16 cellular contexts compared by ENCODE assay signal in the genomic region with DNA sequence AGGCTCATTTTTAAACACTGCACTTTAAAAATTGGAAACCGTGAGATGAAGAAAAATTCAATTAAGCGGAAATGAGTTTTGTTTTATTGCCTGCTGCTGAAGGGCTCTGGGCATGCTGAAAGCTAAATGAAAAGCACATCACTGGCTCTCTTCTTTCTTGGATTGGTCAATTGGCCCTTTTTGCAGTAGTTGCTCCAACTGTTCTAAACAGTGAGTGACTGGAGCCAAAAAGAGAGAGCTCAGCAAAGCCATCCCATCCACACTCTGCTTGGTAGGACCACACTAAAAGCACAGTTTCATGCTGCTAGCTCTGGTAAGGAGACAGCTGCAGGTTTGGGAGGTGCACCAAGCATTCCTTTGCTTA. TPM values are rescaled to one million over a fixed set of nuclear protein-coding genes. Genes with fewer than 3 reads are reported as not detected.
A peak's percentile ranks its signal among the peaks of the same experiment; 100 is the strongest.
DNase-seq lines count a peak whose midpoint lies in the region; ATAC-seq and TF ChIP-seq lines count a peak whose summit lies in the region.
"Had no signal": no experiment of that assay in that cellular context is flagged by ENCODE, and none has a peak within 500 bp of the region (broad histone marks: within the 10 kb centered on the region; RNA-seq: fewer than 3 reads in every experiment).

No MANE protein-coding gene starts in this region.

- H3K4me1 ChIP-seq in H9 (ENCODE audit: insufficient read depth, low read length) (peaks cover 10% of the 10 kb centered on the region; the same call in 1 of the 2 replicates), gastrocnemius medialis (peaks cover 14 to 17% of the 10 kb centered on the region in 2 donors), right lobe of liver (peaks cover 0 to 9% (median 0%) of the 10 kb centered on the region in 4 donors)

- no peak overlapping the region for H2BK5ac ChIP-seq in H9 (ENCODE audit: insufficient read length, low read length)

- no peak overlapping the region for H2AFZ ChIP-seq in H9 (ENCODE audit: low read length)

- ATAC-seq in gastrocnemius medialis (no peak), right lobe of liver (no peak)
- ATAC-seq: K562 had no signal

- H3K9ac ChIP-seq in H9 (ENCODE audit: extremely low read depth, insufficient read length, low read length), result no peak overlapping the region
- H3K9ac ChIP-seq: SK-N-SH had no signal

- H3K9me3 Mint-ChIP-seq in H9, result peaks cover 0 to 15% of the 10 kb centered on the region in 2 experiments; a peak in 2 of 5 replicates
- no peaks in the 10 kb centered on the region for H3K9me3 Mint-ChIP-seq in dendritic cell treated with granulocyte-macrophage colony-stimulating factor and Interleukin-4, amounts not matched to agents 40 ng/mL and 50 ng/mL, for 4 days

- H3K23ac ChIP-seq in H9 (ENCODE audit: insufficient read length, low read depth, low read length), result no peak overlapping the region

- no peaks in the 10 kb centered on the region for H3K23me2 ChIP-seq in H9 (ENCODE audit: insufficient read length, low read depth, low read length, poor library complexity, severe bottlenecking)

- H3T11ph ChIP-seq in H9 (ENCODE audit: low read length), result no peak overlapping the region

- no peak overlapping the region for H4K91ac ChIP-seq in H9 (ENCODE audit: insufficient read length, low read depth, low read length)

- H3K27me3 ChIP-seq in H9 (ENCODE audit: insufficient read depth, low read length) (no peaks in the 10 kb centered on the region), gastrocnemius medialis (no peaks in the 10 kb centered on the region), right lobe of liver (no peaks in the 10 kb centered on the region)

- peak overlapping the region; percentile 76 to 96 (median 80); a peak in 5 of 7 replicates for H3K27ac Mint-ChIP-seq in H9
- peak overlapping the region; percentile 90 for H3K27ac Mint-ChIP-seq in dendritic cell treated with granulocyte-macrophage colony-stimulating factor and Interleukin-4, amounts not matched to agents 40 ng/mL and 50 ng/mL, for 4 days

- H3K14ac ChIP-seq in H9 (ENCODE audit: insufficient read depth, low read length), result no peak overlapping the region

- H2BK120ac ChIP-seq in H9 (ENCODE audit: low read depth, low read length, poor library complexity, severe bottlenecking), result no peak overlapping the region

- H4K20me1 ChIP-seq in H9 (ENCODE audit: control insufficient read depth, insufficient read depth, insufficient read length), result no peaks in the 10 kb centered on the region

- no peak overlapping the region for H3K4me3 ChIP-seq in gastrocnemius medialis
- H3K4me3 ChIP-seq in right lobe of liver, result no peak overlapping the region
- H3K4me3 ChIP-seq: K562 had no signal

- no peak overlapping the region for H2BK20ac ChIP-seq in H9 (ENCODE audit: low read depth, low read length, poor library complexity, severe bottlenecking)

- peak overlapping the region; percentile 5 for H3K18ac ChIP-seq in H9 (ENCODE audit: insufficient read length, low read depth, low read length)

- no peaks in the 10 kb centered on the region for H3K79me1 ChIP-seq in H9 (ENCODE audit: insufficient read depth, low read depth, low read length, poor library complexity, severe bottlenecking)

- no CpG with 5 or more reads among the region's 2 CpGs for WGBS in H9 (ENCODE audit: extremely low coverage, insufficient read length, low lambda C conversion rate)
- WGBS in right lobe of liver (ENCODE audit: insufficient coverage, low coverage, low lambda C conversion rate, missing lambda C conversion rate), result 100% methylated on average over 2 of the region's 2 CpGs

- H3K9me3 ChIP-seq in H9 (ENCODE audit: control insufficient read depth, low read depth, low read length) (no peaks in the 10 kb centered on the region), gastrocnemius medialis (no peaks in the 10 kb centered on the region), right lobe of liver (no peaks in the 10 kb centered on the region)
- H3K9me3 ChIP-seq: SK-N-SH had no signal

- no peak overlapping the region for H2BK12ac ChIP-seq in H9 (ENCODE audit: insufficient read length, low read depth, low read length)

- peak overlapping the region in 1 of 2 experiments; percentile 64; a peak in 1 of 5 replicates for H3K4me3 Mint-ChIP-seq in H9
- H3K4me3 Mint-ChIP-seq in dendritic cell treated with granulocyte-macrophage colony-stimulating factor and Interleukin-4, amounts not matched to agents 40 ng/mL and 50 ng/mL, for 4 days, result peak overlapping the region; percentile 30

- H3K4me1 Mint-ChIP-seq in H9, result peaks cover 17 to 22% of the 10 kb centered on the region in 2 experiments
- peaks cover 51% of the 10 kb centered on the region for H3K4me1 Mint-ChIP-seq in dendritic cell treated with granulocyte-macrophage colony-stimulating factor and Interleukin-4, amounts not matched to agents 40 ng/mL and 50 ng/mL, for 4 days (ENCODE audit: low read depth)

- DNase-seq in H9 (no peak), medulla oblongata (ENCODE audit: extremely low spot score) (peak; percentile 68), AML-193 (lab: John Stamatoyannopoulos, UW) (no peak), gastrocnemius medialis (no peak), right lobe of liver (no peak)
- DNase-seq in stimulated activated CD4-positive, alpha-beta T cell treated with anti-CD3 and anti-CD28 coated beads, Interleukin-12 subunit alpha, Interleukin-12 subunit beta, amount 100 ng/mL, for 4 hours, result no peak
- DNase-seq: GDM1; HCEC 1CT; NCI-H1092 treated with DMSO at 0.1 percent for 48 hours; NCI-H1694 treated with DMSO at 0.1 percent for 48 hours; NK-92 treated with Interleukin-12 subunit alpha and Interleukin-12 subunit beta, amount 100 ng/mL, for 24 hours; Right ventricle myocardium superior; SK-N-SH had no signal

- no peaks in the 10 kb centered on the region for H3K79me2 ChIP-seq in H9 (ENCODE audit: insufficient read depth, low read length)

- no peak overlapping the region for H4K5ac ChIP-seq in H9 (ENCODE audit: insufficient read length, low read depth, low read length)

- no peak for TF ChIP-seq CTCF in H9 (conservative IDR thresholded peaks at IDR 0.05)
- TF ChIP-seq CTCF in gastrocnemius medialis (IDR thresholded peaks at IDR 0.05 in 4 of 5, conservative IDR thresholded peaks at IDR 0.05 in 1 of 5), result no peak
- TF ChIP-seq CTCF in right lobe of liver (IDR thresholded peaks at IDR 0.05), result no peak

- no peak overlapping the region for H2BK15ac ChIP-seq in H9 (ENCODE audit: low read depth, low read length)

- H3K36me3 Mint-ChIP-seq in H9 (ENCODE audit: insufficient read depth in 1 of 3, low read depth in 3 of 3), result peaks cover 41 to 50% (median 45%) of the 10 kb centered on the region in 3 experiments
- H3K36me3 Mint-ChIP-seq in dendritic cell treated with granulocyte-macrophage colony-stimulating factor and Interleukin-4, amounts not matched to agents 40 ng/mL and 50 ng/mL, for 4 days (ENCODE audit: low read depth), result peaks cover 32% of the 10 kb centered on the region

- no peak overlapping the region for H2AK5ac ChIP-seq in H9 (ENCODE audit: insufficient read length, low read length)

- no peak overlapping the region for H4K8ac ChIP-seq in H9 (replicated peaks; ENCODE audit: insufficient read length, low read depth, low read length)

- no peak for TF ChIP-seq POLR2A in gastrocnemius medialis (IDR thresholded peaks at IDR 0.05)
- no peak for TF ChIP-seq POLR2A in right lobe of liver (IDR thresholded peaks at IDR 0.05)

- no peaks in the 10 kb centered on the region for H3K27me3 Mint-ChIP-seq in H9 (ENCODE audit: low read depth)
- no peaks in the 10 kb centered on the region for H3K27me3 Mint-ChIP-seq in dendritic cell treated with granulocyte-macrophage colony-stimulating factor and Interleukin-4, amounts not matched to agents 40 ng/mL and 50 ng/mL, for 4 days

- intact Hi-C loops in dendritic cell treated with granulocyte-macrophage colony-stimulating factor and Interleukin-4, amounts not matched to agents 40 ng/mL and 50 ng/mL, for 4 days (cut with micrococcal nuclease), result no loop called here
- intact Hi-C loops in gastrocnemius medialis (cut with DNase I; ENCODE audit: low total_unique reads), result no loop called here
- intact Hi-C loops in right lobe of liver (cut with DNase I), result no loop called here

- H3K27ac ChIP-seq in H9 (ENCODE audit: insufficient read length, low read depth, low read length) (no peak overlapping the region), gastrocnemius medialis (no peak overlapping the region), right lobe of liver (no peak overlapping the region)
- H3K27ac ChIP-seq: C4-2B had no signal

- H3K36me3 ChIP-seq in gastrocnemius medialis (no peaks in the 10 kb centered on the region), right lobe of liver (no peaks in the 10 kb centered on the region)

- no peak overlapping the region for H3K4me2 ChIP-seq in H9 (ENCODE audit: insufficient read depth, insufficient read length, low read length)
- H3K4me2 ChIP-seq: SK-N-SH had no signal

- no peak overlapping the region for H3K56ac ChIP-seq in H9 (ENCODE audit: insufficient read length, low read depth, low read length)

- H3K4ac ChIP-seq in H9 (ENCODE audit: low read depth, low read length), result no peak overlapping the region

- in situ Hi-C loops in gastrocnemius medialis (cut with MboI; ENCODE audit: low sequenced_read_pairs in 4 of 4), result no loop called here

RNA-seq across cellular contexts. Expression of a gene that starts 48.1 kb away (rescaled TPM):
- 1.9 and 2.0 TPM in 2 replicates for total RNA-seq in H9 (2021)
- total RNA-seq in gastrocnemius medialis, result not detected
- not detected for total RNA-seq in right lobe of liver
- total RNA-seq: Right ventricle myocardium superior had no signal
